Comparison of ENCODE assay signal across 12 cellular contexts in the genomic region with DNA sequence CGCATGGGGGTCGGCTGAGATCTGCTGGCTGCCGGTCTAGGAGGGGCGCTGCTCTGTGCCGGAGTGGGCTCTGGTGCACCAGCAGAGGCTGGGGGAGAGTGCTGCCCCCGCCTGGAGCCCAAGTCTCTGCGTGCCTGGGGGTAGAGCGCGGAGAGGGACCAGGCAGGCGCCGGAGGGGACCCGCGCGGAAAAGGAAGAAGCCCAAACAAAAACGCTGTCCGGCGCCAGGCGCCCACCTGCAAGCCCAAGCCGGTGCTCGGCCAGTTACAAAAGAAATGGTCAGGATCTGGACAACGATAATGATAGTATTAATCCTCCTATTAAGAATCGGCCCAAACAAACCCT. TPM values are rescaled to one million over a fixed set of nuclear protein-coding genes. Genes with fewer than 3 reads are reported as not detected.
DNase-seq lines count a peak whose midpoint lies in the region; ATAC-seq and TF ChIP-seq lines count a peak whose summit lies in the region.
"Had no signal": no experiment of that assay in that cellular context is flagged by ENCODE, and none has a peak within 500 bp of the region (broad histone marks: within the 10 kb centered on the region; RNA-seq: fewer than 3 reads in every experiment).

No MANE protein-coding gene starts in this region.

- no peak for ATAC-seq in naive thymus-derived CD8-positive, alpha-beta T cell
- ATAC-seq in GM19023 (IDR thresholded peaks at IDR 0.05; ENCODE audit: unreplicated experiment): no peak

- H3K27ac ChIP-seq in breast epithelium: peak overlapping the region; percentile 65 to 70
- H3K27ac ChIP-seq in esophagus muscularis mucosa (replicated peaks in 1 of 4): peak overlapping the region; percentile 97 to 100 (median 99)
- H3K27ac ChIP-seq: KMS-11 had no signal

- POLR2A ChIA-PET in MCF 10A (lab: Yijun Ruan, JAX): no interaction called here
- POLR2A ChIA-PET in naive thymus-derived CD8-positive, alpha-beta T cell (lab: Charles Lee): no interaction called here

- H3K9me3 ChIP-seq in breast epithelium (no peaks in the 10 kb centered on the region), esophagus muscularis mucosa (no peaks in the 10 kb centered on the region), HAP-1 (no peaks in the 10 kb centered on the region)

- peak overlapping the region; percentile 63 to 77 (median 70) for H3K4me3 ChIP-seq in breast epithelium
- H3K4me3 ChIP-seq in esophagus muscularis mucosa: peak overlapping the region; percentile 86 to 100 (median 97)
- H3K4me3 ChIP-seq in HAP-1: no peak overlapping the region

- no peaks in the 10 kb centered on the region for H3K27me3 Mint-ChIP-seq in MCF 10A (ENCODE audit: insufficient read depth, unreplicated experiment)
- peaks cover 20 to 59% (median 45%) of the 10 kb centered on the region in 5 donors for H3K27me3 Mint-ChIP-seq in naive thymus-derived CD8-positive, alpha-beta T cell

- H3K27ac Mint-ChIP-seq in MCF 10A (ENCODE audit: low read depth, unreplicated experiment): no peak overlapping the region
- H3K27ac Mint-ChIP-seq in naive thymus-derived CD8-positive, alpha-beta T cell: no peak overlapping the region

- 20% methylated on average over 11 of the region's 22 CpGs for WGBS in esophagus muscularis mucosa

- H3K27me3 ChIP-seq in breast epithelium (no peaks in the 10 kb centered on the region), esophagus muscularis mucosa (peaks cover 0 to 4% (median 0%) of the 10 kb centered on the region in 4 donors), HAP-1 (ENCODE audit: low read depth) (0 out of 2 replicates have a peak, but pooled peaks cover 2% of the 10 kb centered on the region)

- TF ChIP-seq EP300 in esophagus muscularis mucosa (IDR thresholded peaks at IDR 0.05): no peak

- H3K4me1 Mint-ChIP-seq in MCF 10A (ENCODE audit: insufficient read depth, unreplicated experiment): peaks cover 13% of the 10 kb centered on the region
- H3K4me1 Mint-ChIP-seq in naive thymus-derived CD8-positive, alpha-beta T cell: peaks cover 10 to 34% (median 26%) of the 10 kb centered on the region in 4 donors

- DNase-seq in breast epithelium (ENCODE audit: low spot score in 2 of 2) (no peak), MCF 10A (ENCODE audit: unreplicated experiment) (no peak), esophagus muscularis mucosa (ENCODE audit: extremely low spot score) (no peak), GOT3 (lab: John Stamatoyannopoulos, UW) (no peak), HAP-1 (ENCODE audit: low spot score in 2 of 2) (no peak), dedifferentiated amniotic fluid mesenchymal stem cell (ENCODE audit: extremely low spot score) (no peak)
- DNase-seq in naive thymus-derived CD8-positive, alpha-beta T cell: no peak
- DNase-seq: amniotic stem cell, COR-L47, SHP77 treated with DMSO at 0.1 percent for 48 hours had no signal

- H3K36me3 Mint-ChIP-seq in MCF 10A (ENCODE audit: insufficient read depth, unreplicated experiment): no peaks in the 10 kb centered on the region
- peaks cover 0 to 2% (median 1%) of the 10 kb centered on the region in 3 donors for H3K36me3 Mint-ChIP-seq in naive thymus-derived CD8-positive, alpha-beta T cell

- CTCF ChIA-PET in MCF 10A (lab: Yijun Ruan, JAX): no interaction called here

- BruUV-seq in MCF 10A (replicated peaks; lab: Mats Ljungman, UMichigan): no TSS peak

- no peaks in the 10 kb centered on the region for H3K36me3 ChIP-seq in breast epithelium
- H3K36me3 ChIP-seq in esophagus muscularis mucosa: peaks cover 0 to 5% (median under 1%) of the 10 kb centered on the region in 4 donors
- H3K36me3 ChIP-seq in HAP-1 (replicated peaks): no peaks in the 10 kb centered on the region

- H3K4me1 ChIP-seq in breast epithelium (peaks cover 0 to 3% of the 10 kb centered on the region in 2 donors), esophagus muscularis mucosa (peaks cover 27 to 57% (median 53%) of the 10 kb centered on the region in 4 donors), HAP-1 (no peaks in the 10 kb centered on the region)

- no peaks in the 10 kb centered on the region for H3K9me3 Mint-ChIP-seq in MCF 10A (ENCODE audit: unreplicated experiment)
- peaks cover 0 to 2% (median 0%) of the 10 kb centered on the region in 9 donors for H3K9me3 Mint-ChIP-seq in naive thymus-derived CD8-positive, alpha-beta T cell

- H3K4me3 Mint-ChIP-seq in MCF 10A (ENCODE audit: unreplicated experiment): no peak overlapping the region
- peak overlapping the region in 8 of 10 donors; percentile 29 to 67 (median 51) for H3K4me3 Mint-ChIP-seq in naive thymus-derived CD8-positive, alpha-beta T cell

- TF ChIP-seq POLR2A in breast epithelium (IDR thresholded peaks at IDR 0.05): no peak
- no peak for TF ChIP-seq POLR2A in esophagus muscularis mucosa (IDR thresholded peaks at IDR 0.05; ENCODE audit: low read depth)

- no peak for TF ChIP-seq CTCF in breast epithelium (IDR thresholded peaks at IDR 0.05)
- TF ChIP-seq CTCF in MCF 10A (IDR thresholded peaks at IDR 0.05; ENCODE audit: unreplicated experiment): no peak
- peak in 2 of 3 experiments; percentile 10 to 21 for TF ChIP-seq CTCF in esophagus muscularis mucosa (IDR thresholded peaks at IDR 0.05)

- in situ Hi-C loops in HAP-1 (cut with MboI; ENCODE audit: low sequenced_read_pairs): no loop called here

- intact Hi-C loops in breast epithelium (cut with DNase I; ENCODE audit: low total_unique reads) (no loop called here), MCF 10A (cut with micrococcal nuclease) (no loop called here), esophagus muscularis mucosa (cut with DNase I) (loop anchor here (5.0 kb wide), 1 partner anchor 343 kb away; no protein-coding TSS in a partner anchor)

RNA-seq across cellular contexts. Expression of a gene that starts 0.6 kb away (rescaled TPM):
- total RNA-seq in breast epithelium: 10 to 100 TPM; 16.6 to 27.7 (median 18.7) TPM
- 2.7 and 2.8 TPM in 2 replicates for total RNA-seq in MCF 10A (2022)
- 100 to 1,000 TPM; 184 to 340 (median 223) TPM for total RNA-seq in esophagus muscularis mucosa
- not detected for total RNA-seq in naive thymus-derived CD8-positive, alpha-beta T cell
- not detected for polyA plus RNA-seq in naive thymus-derived CD8-positive, alpha-beta T cell

Comparison
In these comparisons a context has a peak if more than half of its experiments do, and no peak if none do; other contexts are left out.
1. CTCF ChIP-seq: peak in esophagus muscularis mucosa (2 of 3); none in breast epithelium (0 of 3) and MCF 10A (single experiment).
2. RNA of a gene that starts 0.6 kb away (total RNA-seq): 184 to 340 TPM in esophagus muscularis mucosa; 16.6 to 27.7 TPM in breast epithelium, 2.7 to 2.8 TPM in MCF 10A and not detected in naive thymus-derived CD8-positive, alpha-beta T cell; every median in the first group is over 4 times any median in the second.